ENCODE assay signal across 1 cellular context in genomic region chr2:82198809-82199492, GRCh38.
A peak's percentile ranks its signal among the peaks of the same experiment; 100 is the strongest.
TF ChIP-seq lines count a peak whose summit lies in the region.

No MANE protein-coding gene starts in this region.

TF ChIP-seq in GM23338, 12 proteins besides CTCF, POLR2A, EP300 and RAD21:
- TF ChIP-seq, protein P1, sequence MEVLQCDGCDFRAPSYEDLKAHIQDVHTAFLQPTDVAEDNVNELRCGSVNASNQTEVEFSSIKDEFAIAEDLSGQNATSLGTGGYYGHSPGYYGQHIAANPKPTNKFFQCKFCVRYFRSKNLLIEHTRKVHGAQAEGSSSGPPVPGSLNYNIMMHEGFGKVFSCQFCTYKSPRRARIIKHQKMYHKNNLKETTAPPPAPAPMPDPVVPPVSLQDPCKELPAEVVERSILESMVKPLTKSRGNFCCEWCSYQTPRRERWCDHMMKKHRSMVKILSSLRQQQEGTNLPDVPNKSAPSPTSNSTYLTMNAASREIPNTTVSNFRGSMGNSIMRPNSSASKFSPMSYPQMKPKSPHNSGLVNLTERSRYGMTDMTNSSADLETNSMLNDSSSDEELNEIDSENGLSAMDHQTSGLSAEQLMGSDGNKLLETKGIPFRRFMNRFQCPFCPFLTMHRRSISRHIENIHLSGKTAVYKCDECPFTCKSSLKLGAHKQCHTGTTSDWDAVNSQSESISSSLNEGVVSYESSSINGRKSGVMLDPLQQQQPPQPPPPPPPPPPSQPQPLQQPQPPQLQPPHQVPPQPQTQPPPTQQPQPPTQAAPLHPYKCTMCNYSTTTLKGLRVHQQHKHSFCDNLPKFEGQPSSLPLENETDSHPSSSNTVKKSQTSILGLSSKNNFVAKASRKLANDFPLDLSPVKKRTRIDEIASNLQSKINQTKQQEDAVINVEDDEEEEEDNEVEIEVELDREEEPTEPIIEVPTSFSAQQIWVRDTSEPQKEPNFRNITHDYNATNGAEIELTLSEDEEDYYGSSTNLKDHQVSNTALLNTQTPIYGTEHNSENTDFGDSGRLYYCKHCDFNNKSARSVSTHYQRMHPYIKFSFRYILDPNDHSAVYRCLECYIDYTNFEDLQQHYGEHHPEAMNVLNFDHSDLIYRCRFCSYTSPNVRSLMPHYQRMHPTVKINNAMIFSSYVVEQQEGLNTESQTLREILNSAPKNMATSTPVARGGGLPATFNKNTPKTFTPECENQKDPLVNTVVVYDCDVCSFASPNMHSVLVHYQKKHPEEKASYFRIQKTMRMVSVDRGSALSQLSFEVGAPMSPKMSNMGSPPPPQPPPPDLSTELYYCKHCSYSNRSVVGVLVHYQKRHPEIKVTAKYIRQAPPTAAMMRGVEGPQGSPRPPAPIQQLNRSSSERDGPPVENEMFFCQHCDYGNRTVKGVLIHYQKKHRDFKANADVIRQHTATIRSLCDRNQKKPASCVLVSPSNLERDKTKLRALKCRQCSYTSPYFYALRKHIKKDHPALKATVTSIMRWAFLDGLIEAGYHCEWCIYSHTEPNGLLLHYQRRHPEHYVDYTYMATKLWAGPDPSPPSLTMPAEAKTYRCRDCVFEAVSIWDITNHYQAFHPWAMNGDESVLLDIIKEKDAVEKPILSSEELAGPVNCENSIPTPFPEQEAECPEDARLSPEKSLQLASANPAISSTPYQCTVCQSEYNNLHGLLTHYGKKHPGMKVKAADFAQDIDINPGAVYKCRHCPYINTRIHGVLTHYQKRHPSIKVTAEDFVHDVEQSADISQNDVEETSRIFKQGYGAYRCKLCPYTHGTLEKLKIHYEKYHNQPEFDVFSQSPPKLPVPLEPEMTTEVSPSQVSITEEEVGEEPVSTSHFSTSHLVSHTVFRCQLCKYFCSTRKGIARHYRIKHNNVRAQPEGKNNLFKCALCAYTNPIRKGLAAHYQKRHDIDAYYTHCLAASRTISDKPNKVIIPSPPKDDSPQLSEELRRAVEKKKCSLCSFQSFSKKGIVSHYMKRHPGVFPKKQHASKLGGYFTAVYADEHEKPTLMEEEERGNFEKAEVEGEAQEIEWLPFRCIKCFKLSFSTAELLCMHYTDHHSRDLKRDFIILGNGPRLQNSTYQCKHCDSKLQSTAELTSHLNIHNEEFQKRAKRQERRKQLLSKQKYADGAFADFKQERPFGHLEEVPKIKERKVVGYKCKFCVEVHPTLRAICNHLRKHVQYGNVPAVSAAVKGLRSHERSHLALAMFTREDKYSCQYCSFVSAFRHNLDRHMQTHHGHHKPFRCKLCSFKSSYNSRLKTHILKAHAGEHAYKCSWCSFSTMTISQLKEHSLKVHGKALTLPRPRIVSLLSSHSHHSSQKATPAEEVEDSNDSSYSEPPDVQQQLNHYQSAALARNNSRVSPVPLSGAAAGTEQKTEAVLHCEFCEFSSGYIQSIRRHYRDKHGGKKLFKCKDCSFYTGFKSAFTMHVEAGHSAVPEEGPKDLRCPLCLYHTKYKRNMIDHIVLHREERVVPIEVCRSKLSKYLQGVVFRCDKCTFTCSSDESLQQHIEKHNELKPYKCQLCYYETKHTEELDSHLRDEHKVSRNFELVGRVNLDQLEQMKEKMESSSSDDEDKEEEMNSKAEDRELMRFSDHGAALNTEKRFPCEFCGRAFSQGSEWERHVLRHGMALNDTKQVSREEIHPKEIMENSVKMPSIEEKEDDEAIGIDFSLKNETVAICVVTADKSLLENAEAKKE (CRISPR knock-in tag; IDR thresholded peaks at IDR 0.05) = peak; percentile 68
- TF ChIP-seq CREB1 (CRISPR knock-in tag; IDR thresholded peaks at IDR 0.05; ENCODE audit: low read depth) (peak; percentile 32; the same call in 1 of the 2 replicates), EZH2 (IDR thresholded peaks at IDR 0.05; ENCODE audit: low read depth, unreplicated experiment) (no peak)
